In the genomic region with DNA sequence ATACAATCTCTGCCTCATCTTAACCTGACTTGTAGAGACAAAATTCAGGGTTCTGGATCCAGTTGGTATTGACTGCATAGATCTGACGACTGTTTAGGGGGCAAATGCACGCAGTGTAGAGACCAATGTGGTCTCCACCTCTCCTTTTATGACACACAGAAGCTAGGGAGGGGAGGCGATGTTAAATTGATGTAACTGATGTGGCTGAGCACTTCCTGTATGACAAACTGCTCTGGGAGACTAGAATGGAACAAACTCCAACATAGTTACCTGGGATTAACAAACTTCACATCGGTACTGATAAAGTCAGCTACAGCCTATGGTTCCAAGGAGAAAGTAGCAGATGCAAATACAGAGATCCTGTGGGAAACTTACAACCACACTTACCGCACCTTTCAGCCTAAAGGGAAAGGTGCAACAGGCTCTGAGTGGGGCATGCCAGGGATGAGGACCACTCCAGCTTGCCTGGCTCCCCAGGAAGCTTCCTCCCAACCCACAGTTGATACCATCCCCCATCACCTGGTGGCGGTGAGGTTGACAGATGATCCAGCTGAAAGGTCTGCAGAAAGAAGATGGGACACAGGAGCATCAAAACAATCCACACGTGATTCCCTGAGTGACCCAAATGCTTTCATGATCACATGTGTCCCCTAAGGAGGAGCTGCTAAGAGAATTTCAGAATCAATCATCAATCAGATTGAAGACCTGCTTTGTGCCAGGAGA, we compare ENCODE assay signal across 18 cellular contexts.
A peak's percentile ranks its signal among the peaks of the same experiment; 100 is the strongest.
DNase-seq lines count a peak whose midpoint lies in the region; ATAC-seq and TF ChIP-seq lines count a peak whose summit lies in the region.
"Had no signal": no experiment of that assay in that cellular context is flagged by ENCODE, and none has a peak within 500 bp of the region (broad histone marks: within the 10 kb centered on the region; RNA-seq: fewer than 3 reads in every experiment).

No MANE protein-coding gene starts in this region.

- H3K27ac ChIP-seq in esophagus squamous epithelium, result peak overlapping the region; percentile 3 to 57 (median 32)
- H3K27ac ChIP-seq in transverse colon, result peak overlapping the region in 3 of 4 donors; percentile 31 to 66 (median 55)
- H3K27ac ChIP-seq: upper lobe of right lung had no signal

- peaks cover 5% of the 10 kb centered on the region for H3K9me3 Mint-ChIP-seq in activated naive CD4-positive, alpha-beta T cell treated with anti-CD3 and anti-CD28 coated beads for 36 hours
- no peaks in the 10 kb centered on the region for H3K9me3 Mint-ChIP-seq in T-cell

- POLR2A ChIA-PET in T-cell (lab: Charles Lee), result interaction anchor here in 1 of 2 donors (0.7 kb wide), 1 partner anchor 16 kb away, joined by 3 read pairs; no protein-coding TSS in a partner anchor

- peak; percentile 75 to 90 (median 78) for ATAC-seq in T-cell (replicated peaks in 1 of 4)
- ATAC-seq in GM18517 (IDR thresholded peaks at IDR 0.05; ENCODE audit: unreplicated experiment), result no peak

- peaks cover 36% of the 10 kb centered on the region for H3K4me1 Mint-ChIP-seq in activated naive CD4-positive, alpha-beta T cell treated with anti-CD3 and anti-CD28 coated beads for 36 hours (ENCODE audit: low read depth)
- peaks cover 54 to 63% (median 57%) of the 10 kb centered on the region in 3 donors for H3K4me1 Mint-ChIP-seq in T-cell

- intact Hi-C loops in activated naive CD4-positive, alpha-beta T cell treated with anti-CD3 and anti-CD28 coated beads for 36 hours (cut with micrococcal nuclease), result no loop called here
- intact Hi-C loops in esophagus squamous epithelium (cut with DNase I) (no loop called here), transverse colon (cut with DNase I; ENCODE audit: low total_unique reads) (no loop called here)

- no peak for TF ChIP-seq POLR2A in esophagus squamous epithelium (IDR thresholded peaks at IDR 0.05)
- TF ChIP-seq POLR2A in transverse colon (IDR thresholded peaks at IDR 0.05), result no peak

- H3K36me3 ChIP-seq in esophagus squamous epithelium, result peaks cover 0 to 14% (median 0%) of the 10 kb centered on the region in 3 donors
- no peaks in the 10 kb centered on the region for H3K36me3 ChIP-seq in transverse colon
- H3K36me3 ChIP-seq: upper lobe of right lung had no signal

- peak; percentile 25 for DNase-seq in activated naive CD4-positive, alpha-beta T cell treated with anti-CD3 and anti-CD28 coated beads for 36 hours
- no peak for DNase-seq in activated naive CD4-positive, alpha-beta T cell treated with Interleukin-2 at 50 U/mL for 16 hours
- peak in 24 of 34 experiments; percentile 13 to 66 (median 28) for DNase-seq in T-cell
- no peak for DNase-seq in esophagus squamous epithelium (lab: John Stamatoyannopoulos, UW)
- DNase-seq in transverse colon, result no peak
- no peak for DNase-seq in NCI-H187 (lab: John Stamatoyannopoulos, UW)
- no peak for DNase-seq in DMS153 (lab: John Stamatoyannopoulos, UW)
- DNase-seq: AML-193; GOT3; Kasumi-1; NCI-H1930; NCI-H69; RPMI8226; stimulated activated CD4-positive, alpha-beta T cell treated with anti-CD3 and anti-CD28 coated beads, Interleukin-1b, Interleukin-23, amount 100 ng/mL, for 48 hours; stimulated activated CD8-positive, alpha-beta memory T cell treated with anti-CD3 and anti-CD28 coated beads, Interleukin-4, amount 100 ng/mL, for 48 hours; T-helper 9 cell; upper lobe of right lung had no signal

- TF ChIP-seq EP300 in transverse colon (IDR thresholded peaks at IDR 0.05; ENCODE audit: low read depth), result no peak

- H3K36me3 Mint-ChIP-seq in activated naive CD4-positive, alpha-beta T cell treated with anti-CD3 and anti-CD28 coated beads for 36 hours (ENCODE audit: low read depth), result peaks cover 2% of the 10 kb centered on the region
- H3K36me3 Mint-ChIP-seq in T-cell, result peaks cover 10% of the 10 kb centered on the region

- in situ Hi-C loops in transverse colon (cut with MboI; ENCODE audit: low pct_ligation_motif_present in 1 of 4, low pct_unique_long_range_greater_than_20kb in 1 of 4, low sequenced_read_pairs in 3 of 4), result no loop called here

- WGBS in esophagus squamous epithelium, 2 donors, result 81 to 88% methylated on average over 5 to 7 of the region's 7 CpGs
- WGBS in transverse colon (ENCODE audit: low coverage in 1 of 2), 2 donors, result 81% methylated on average over 7 of the region's 7 CpGs; no CpG with 5 or more reads in 1 of the 2 donors

- H3K9me3 ChIP-seq in esophagus squamous epithelium (no peaks in the 10 kb centered on the region), transverse colon (no peaks in the 10 kb centered on the region)
- H3K9me3 ChIP-seq: upper lobe of right lung had no signal

- H3K4me3 ChIP-seq in esophagus squamous epithelium (no peak overlapping the region), transverse colon (no peak overlapping the region)
- H3K4me3 ChIP-seq: upper lobe of right lung had no signal

- no peak for TF ChIP-seq CTCF in esophagus squamous epithelium (IDR thresholded peaks at IDR 0.05)
- no peak for TF ChIP-seq CTCF in transverse colon (IDR thresholded peaks at IDR 0.05)

- H3K27me3 ChIP-seq in esophagus squamous epithelium (no peaks in the 10 kb centered on the region), transverse colon (no peaks in the 10 kb centered on the region)
- H3K27me3 ChIP-seq: upper lobe of right lung had no signal

- H3K27me3 Mint-ChIP-seq in activated naive CD4-positive, alpha-beta T cell treated with anti-CD3 and anti-CD28 coated beads for 36 hours (ENCODE audit: low read depth), result no peaks in the 10 kb centered on the region
- no peaks in the 10 kb centered on the region for H3K27me3 Mint-ChIP-seq in T-cell

- no peak overlapping the region for H3K4me3 Mint-ChIP-seq in activated naive CD4-positive, alpha-beta T cell treated with anti-CD3 and anti-CD28 coated beads for 36 hours
- H3K4me3 Mint-ChIP-seq in T-cell, result peak overlapping the region in 1 of 3 donors; percentile 67

- H3K4me1 ChIP-seq in esophagus squamous epithelium (peaks cover 28 to 56% (median 33%) of the 10 kb centered on the region in 3 donors), transverse colon (peaks cover 17 to 38% (median 18%) of the 10 kb centered on the region in 4 donors)

- CTCF ChIA-PET in activated naive CD4-positive, alpha-beta T cell treated with anti-CD3 and anti-CD28 coated beads for 36 hours (lab: Charles Lee), result interaction anchor here (1.1 kb wide), 1 partner anchor 269 kb away, joined by 5 read pairs; no protein-coding TSS in a partner anchor
- CTCF ChIA-PET in T-cell (lab: Charles Lee), result interaction anchor here in 1 of 2 donors (1.4 kb wide), 1 partner anchor 269 kb away, joined by 6 read pairs; no protein-coding TSS in a partner anchor

- H3K27ac Mint-ChIP-seq in activated naive CD4-positive, alpha-beta T cell treated with anti-CD3 and anti-CD28 coated beads for 36 hours, result no peak overlapping the region
- peak overlapping the region; percentile 72 to 87 for H3K27ac Mint-ChIP-seq in T-cell

Comparison
In these comparisons a context has a peak if more than half of its experiments do, and no peak if none do; other contexts are left out.
1. DNase-seq: peak in activated naive CD4-positive, alpha-beta T cell treated with anti-CD3 and anti-CD28 coated beads for 36 hours (single experiment) and T-cell (24 of 34); none in activated naive CD4-positive, alpha-beta T cell treated with Interleukin-2 at 50 U/mL for 16 hours (single experiment), esophagus squamous epithelium (single experiment), transverse colon (single experiment), NCI-H187 (0 of 2) and DMS153 (single experiment).